ENCODE assay signal across 1 cellular context in the genomic region with DNA sequence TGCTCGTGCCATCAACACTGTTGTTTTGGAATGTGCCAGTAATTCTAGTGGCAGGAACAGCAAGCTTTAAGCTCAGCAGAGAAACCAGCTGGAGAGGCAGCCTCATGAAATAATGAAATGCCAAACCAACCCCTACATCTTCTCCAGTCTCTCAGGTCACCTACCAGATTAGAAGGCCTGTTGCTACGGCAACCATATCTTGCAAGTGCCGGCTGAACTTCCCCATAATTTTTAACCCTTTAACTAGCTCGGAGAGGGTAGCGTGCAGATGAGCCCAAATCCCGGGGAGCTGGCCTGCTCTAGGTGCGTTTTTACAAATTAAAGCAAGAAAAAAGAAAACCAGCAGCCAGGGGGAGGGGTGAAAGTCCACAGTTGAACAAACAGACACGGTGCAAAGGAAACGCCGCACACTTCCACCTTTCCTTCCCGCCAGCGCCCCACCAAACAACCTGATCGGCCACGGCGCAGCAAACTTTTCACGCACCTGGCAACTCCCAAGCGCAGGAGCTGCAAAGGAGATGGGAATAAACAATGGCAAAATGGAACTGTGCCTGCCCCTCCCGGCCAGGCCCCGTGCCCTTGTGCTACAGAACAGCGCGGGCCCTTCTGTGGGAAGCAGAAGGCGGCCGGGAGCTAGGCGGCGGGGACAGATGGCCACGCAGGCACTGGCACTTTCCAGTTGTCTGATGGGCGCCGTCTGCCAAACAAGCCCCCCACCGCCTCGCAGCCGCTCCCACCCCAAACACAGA.
TF ChIP-seq lines count a peak whose summit lies in the region.

No MANE protein-coding gene starts in this region.

TF ChIP-seq in HepG2, 621 proteins besides CTCF, POLR2A, EP300 and RAD21 (continued from another document and continues in another):
- TF ChIP-seq MAFK (conservative IDR thresholded peaks at IDR 0.05 in 1 of 2, IDR thresholded peaks at IDR 0.05 in 1 of 2; ENCODE audit: low read length in 2 of 2) (no peak), FOXA1 (IDR thresholded peaks at IDR 0.05) (no peak), FOXA1 (CRISPR knock-in tag; IDR thresholded peaks at IDR 0.05) (peak; percentile 60; the same call in 1 of the 2 replicates), RAD51 (IDR thresholded peaks at IDR 0.05; ENCODE audit: borderline replicate concordance) (no peak), GTF2F1 (IDR thresholded peaks at IDR 0.05; ENCODE audit: low read length) (no peak), SALL1 (CRISPR knock-in tag; IDR thresholded peaks at IDR 0.05) (peak; percentile 40; the same call in 1 of the 2 replicates), FOXP1 (IDR thresholded peaks at IDR 0.05) (no peak), FOXP1 (CRISPR knock-in tag; IDR thresholded peaks at IDR 0.05) (no peak), STAG1 (CRISPR knock-in tag; IDR thresholded peaks at IDR 0.05) (0 out of 2 replicates have a peak, but pooled peaks have one; percentile 15), SAP130 (CRISPR knock-in tag; IDR thresholded peaks at IDR 0.05; ENCODE audit: low read depth) (peak; percentile 47; the same call in 1 of the 2 replicates), ZNF552 (CRISPR knock-in tag; IDR thresholded peaks at IDR 0.05; ENCODE audit: borderline replicate concordance) (no peak), PHF21A (CRISPR knock-in tag; IDR thresholded peaks at IDR 0.05) (peak; percentile 53; the same call in 1 of the 2 replicates), CREM (IDR thresholded peaks at IDR 0.05) (peak; percentile 33; the same call in 1 of the 2 replicates), CREM (CRISPR knock-in tag; IDR thresholded peaks at IDR 0.05) (no peak), RARG (CRISPR knock-in tag; IDR thresholded peaks at IDR 0.05; ENCODE audit: low read depth) (no peak), IRX3 (CRISPR knock-in tag; IDR thresholded peaks at IDR 0.05; ENCODE audit: borderline replicate concordance, low read depth) (no peak), ZNF746 (CRISPR knock-in tag; IDR thresholded peaks at IDR 0.05) (0 out of 2 replicates have a peak, but pooled peaks have one; percentile 61), ZNF607 (CRISPR knock-in tag; IDR thresholded peaks at IDR 0.05; ENCODE audit: borderline replicate concordance) (peak; percentile 63; the same call in 1 of the 2 replicates), ZNF263 (CRISPR knock-in tag; IDR thresholded peaks at IDR 0.05) (0 out of 2 replicates have a peak, but pooled peaks have one; percentile 19), ZBTB1 (CRISPR knock-in tag; IDR thresholded peaks at IDR 0.05; ENCODE audit: borderline replicate concordance) (no peak), ISL2 (CRISPR knock-in tag; IDR thresholded peaks at IDR 0.05) (0 out of 2 replicates have a peak, but pooled peaks have one; percentile 41), MYNN (CRISPR knock-in tag; IDR thresholded peaks at IDR 0.05; ENCODE audit: low read depth) (no peak), CBFB (CRISPR knock-in tag; IDR thresholded peaks at IDR 0.05) (no peak), KDM2A (CRISPR knock-in tag; IDR thresholded peaks at IDR 0.05; ENCODE audit: borderline replicate concordance, low read depth) (peak; percentile 43), GATAD2A (CRISPR knock-in tag; IDR thresholded peaks at IDR 0.05) (peak; percentile 40), ZNF101 (CRISPR knock-in tag; IDR thresholded peaks at IDR 0.05; ENCODE audit: borderline replicate concordance, low read depth) (no peak), SRY (CRISPR knock-in tag; IDR thresholded peaks at IDR 0.05) (0 out of 2 replicates have a peak, but pooled peaks have one; percentile 21), FOXO1 (CRISPR knock-in tag; IDR thresholded peaks at IDR 0.05) (no peak), HNF4G (IDR thresholded peaks at IDR 0.05; ENCODE audit: borderline replicate concordance, low read depth, low read length) (peak; percentile 65; the same call in 1 of the 2 replicates), HNF4G (CRISPR knock-in tag; IDR thresholded peaks at IDR 0.05; ENCODE audit: borderline replicate concordance, low read depth) (peak; percentile 58; the same call in 1 of the 2 replicates), RELA (CRISPR knock-in tag; IDR thresholded peaks at IDR 0.05) (no peak), ZNF605 (CRISPR knock-in tag; IDR thresholded peaks at IDR 0.05) (no peak), NFYB (CRISPR knock-in tag; IDR thresholded peaks at IDR 0.05) (0 out of 2 replicates have a peak, but pooled peaks have one; percentile 21), HNRNPLL (IDR thresholded peaks at IDR 0.05; ENCODE audit: low read depth, low read length, poor library complexity, severe bottlenecking) (peak; percentile 70), HMGA1 (CRISPR knock-in tag; conservative IDR thresholded peaks at IDR 0.05) (no peak), ZFP36L2 (CRISPR knock-in tag; IDR thresholded peaks at IDR 0.05) (no peak)
- TF ChIP-seq, protein P1, sequence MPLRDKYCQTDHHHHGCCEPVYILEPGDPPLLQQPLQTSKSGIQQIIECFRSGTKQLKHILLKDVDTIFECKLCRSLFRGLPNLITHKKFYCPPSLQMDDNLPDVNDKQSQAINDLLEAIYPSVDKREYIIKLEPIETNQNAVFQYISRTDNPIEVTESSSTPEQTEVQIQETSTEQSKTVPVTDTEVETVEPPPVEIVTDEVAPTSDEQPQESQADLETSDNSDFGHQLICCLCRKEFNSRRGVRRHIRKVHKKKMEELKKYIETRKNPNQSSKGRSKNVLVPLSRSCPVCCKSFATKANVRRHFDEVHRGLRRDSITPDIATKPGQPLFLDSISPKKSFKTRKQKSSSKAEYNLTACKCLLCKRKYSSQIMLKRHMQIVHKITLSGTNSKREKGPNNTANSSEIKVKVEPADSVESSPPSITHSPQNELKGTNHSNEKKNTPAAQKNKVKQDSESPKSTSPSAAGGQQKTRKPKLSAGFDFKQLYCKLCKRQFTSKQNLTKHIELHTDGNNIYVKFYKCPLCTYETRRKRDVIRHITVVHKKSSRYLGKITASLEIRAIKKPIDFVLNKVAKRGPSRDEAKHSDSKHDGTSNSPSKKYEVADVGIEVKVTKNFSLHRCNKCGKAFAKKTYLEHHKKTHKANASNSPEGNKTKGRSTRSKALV (CRISPR knock-in tag; IDR thresholded peaks at IDR 0.05): peak; percentile 36; the same call in 1 of the 2 replicates
- TF ChIP-seq, protein P2, sequence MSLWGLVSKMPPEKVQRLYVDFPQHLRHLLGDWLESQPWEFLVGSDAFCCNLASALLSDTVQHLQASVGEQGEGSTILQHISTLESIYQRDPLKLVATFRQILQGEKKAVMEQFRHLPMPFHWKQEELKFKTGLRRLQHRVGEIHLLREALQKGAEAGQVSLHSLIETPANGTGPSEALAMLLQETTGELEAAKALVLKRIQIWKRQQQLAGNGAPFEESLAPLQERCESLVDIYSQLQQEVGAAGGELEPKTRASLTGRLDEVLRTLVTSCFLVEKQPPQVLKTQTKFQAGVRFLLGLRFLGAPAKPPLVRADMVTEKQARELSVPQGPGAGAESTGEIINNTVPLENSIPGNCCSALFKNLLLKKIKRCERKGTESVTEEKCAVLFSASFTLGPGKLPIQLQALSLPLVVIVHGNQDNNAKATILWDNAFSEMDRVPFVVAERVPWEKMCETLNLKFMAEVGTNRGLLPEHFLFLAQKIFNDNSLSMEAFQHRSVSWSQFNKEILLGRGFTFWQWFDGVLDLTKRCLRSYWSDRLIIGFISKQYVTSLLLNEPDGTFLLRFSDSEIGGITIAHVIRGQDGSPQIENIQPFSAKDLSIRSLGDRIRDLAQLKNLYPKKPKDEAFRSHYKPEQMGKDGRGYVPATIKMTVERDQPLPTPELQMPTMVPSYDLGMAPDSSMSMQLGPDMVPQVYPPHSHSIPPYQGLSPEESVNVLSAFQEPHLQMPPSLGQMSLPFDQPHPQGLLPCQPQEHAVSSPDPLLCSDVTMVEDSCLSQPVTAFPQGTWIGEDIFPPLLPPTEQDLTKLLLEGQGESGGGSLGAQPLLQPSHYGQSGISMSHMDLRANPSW (CRISPR knock-in tag; IDR thresholded peaks at IDR 0.05; ENCODE audit: borderline replicate concordance): 0 out of 2 replicates have a peak, but pooled peaks have one; percentile 42
- TF ChIP-seq, protein P3, sequence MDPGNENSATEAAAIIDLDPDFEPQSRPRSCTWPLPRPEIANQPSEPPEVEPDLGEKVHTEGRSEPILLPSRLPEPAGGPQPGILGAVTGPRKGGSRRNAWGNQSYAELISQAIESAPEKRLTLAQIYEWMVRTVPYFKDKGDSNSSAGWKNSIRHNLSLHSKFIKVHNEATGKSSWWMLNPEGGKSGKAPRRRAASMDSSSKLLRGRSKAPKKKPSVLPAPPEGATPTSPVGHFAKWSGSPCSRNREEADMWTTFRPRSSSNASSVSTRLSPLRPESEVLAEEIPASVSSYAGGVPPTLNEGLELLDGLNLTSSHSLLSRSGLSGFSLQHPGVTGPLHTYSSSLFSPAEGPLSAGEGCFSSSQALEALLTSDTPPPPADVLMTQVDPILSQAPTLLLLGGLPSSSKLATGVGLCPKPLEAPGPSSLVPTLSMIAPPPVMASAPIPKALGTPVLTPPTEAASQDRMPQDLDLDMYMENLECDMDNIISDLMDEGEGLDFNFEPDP (CRISPR knock-in tag; conservative IDR thresholded peaks at IDR 0.05): no peak
- TF ChIP-seq, protein P4, sequence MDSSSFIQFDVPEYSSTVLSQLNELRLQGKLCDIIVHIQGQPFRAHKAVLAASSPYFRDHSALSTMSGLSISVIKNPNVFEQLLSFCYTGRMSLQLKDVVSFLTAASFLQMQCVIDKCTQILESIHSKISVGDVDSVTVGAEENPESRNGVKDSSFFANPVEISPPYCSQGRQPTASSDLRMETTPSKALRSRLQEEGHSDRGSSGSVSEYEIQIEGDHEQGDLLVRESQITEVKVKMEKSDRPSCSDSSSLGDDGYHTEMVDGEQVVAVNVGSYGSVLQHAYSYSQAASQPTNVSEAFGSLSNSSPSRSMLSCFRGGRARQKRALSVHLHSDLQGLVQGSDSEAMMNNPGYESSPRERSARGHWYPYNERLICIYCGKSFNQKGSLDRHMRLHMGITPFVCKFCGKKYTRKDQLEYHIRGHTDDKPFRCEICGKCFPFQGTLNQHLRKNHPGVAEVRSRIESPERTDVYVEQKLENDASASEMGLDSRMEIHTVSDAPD (CRISPR knock-in tag; IDR thresholded peaks at IDR 0.05): no peak
- TF ChIP-seq, protein P5, sequence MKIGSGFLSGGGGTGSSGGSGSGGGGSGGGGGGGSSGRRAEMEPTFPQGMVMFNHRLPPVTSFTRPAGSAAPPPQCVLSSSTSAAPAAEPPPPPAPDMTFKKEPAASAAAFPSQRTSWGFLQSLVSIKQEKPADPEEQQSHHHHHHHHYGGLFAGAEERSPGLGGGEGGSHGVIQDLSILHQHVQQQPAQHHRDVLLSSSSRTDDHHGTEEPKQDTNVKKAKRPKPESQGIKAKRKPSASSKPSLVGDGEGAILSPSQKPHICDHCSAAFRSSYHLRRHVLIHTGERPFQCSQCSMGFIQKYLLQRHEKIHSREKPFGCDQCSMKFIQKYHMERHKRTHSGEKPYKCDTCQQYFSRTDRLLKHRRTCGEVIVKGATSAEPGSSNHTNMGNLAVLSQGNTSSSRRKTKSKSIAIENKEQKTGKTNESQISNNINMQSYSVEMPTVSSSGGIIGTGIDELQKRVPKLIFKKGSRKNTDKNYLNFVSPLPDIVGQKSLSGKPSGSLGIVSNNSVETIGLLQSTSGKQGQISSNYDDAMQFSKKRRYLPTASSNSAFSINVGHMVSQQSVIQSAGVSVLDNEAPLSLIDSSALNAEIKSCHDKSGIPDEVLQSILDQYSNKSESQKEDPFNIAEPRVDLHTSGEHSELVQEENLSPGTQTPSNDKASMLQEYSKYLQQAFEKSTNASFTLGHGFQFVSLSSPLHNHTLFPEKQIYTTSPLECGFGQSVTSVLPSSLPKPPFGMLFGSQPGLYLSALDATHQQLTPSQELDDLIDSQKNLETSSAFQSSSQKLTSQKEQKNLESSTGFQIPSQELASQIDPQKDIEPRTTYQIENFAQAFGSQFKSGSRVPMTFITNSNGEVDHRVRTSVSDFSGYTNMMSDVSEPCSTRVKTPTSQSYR (CRISPR knock-in tag; IDR thresholded peaks at IDR 0.05; ENCODE audit: borderline replicate concordance): peak; percentile 50; the same call in 1 of the 2 replicates
- TF ChIP-seq, protein P6, sequence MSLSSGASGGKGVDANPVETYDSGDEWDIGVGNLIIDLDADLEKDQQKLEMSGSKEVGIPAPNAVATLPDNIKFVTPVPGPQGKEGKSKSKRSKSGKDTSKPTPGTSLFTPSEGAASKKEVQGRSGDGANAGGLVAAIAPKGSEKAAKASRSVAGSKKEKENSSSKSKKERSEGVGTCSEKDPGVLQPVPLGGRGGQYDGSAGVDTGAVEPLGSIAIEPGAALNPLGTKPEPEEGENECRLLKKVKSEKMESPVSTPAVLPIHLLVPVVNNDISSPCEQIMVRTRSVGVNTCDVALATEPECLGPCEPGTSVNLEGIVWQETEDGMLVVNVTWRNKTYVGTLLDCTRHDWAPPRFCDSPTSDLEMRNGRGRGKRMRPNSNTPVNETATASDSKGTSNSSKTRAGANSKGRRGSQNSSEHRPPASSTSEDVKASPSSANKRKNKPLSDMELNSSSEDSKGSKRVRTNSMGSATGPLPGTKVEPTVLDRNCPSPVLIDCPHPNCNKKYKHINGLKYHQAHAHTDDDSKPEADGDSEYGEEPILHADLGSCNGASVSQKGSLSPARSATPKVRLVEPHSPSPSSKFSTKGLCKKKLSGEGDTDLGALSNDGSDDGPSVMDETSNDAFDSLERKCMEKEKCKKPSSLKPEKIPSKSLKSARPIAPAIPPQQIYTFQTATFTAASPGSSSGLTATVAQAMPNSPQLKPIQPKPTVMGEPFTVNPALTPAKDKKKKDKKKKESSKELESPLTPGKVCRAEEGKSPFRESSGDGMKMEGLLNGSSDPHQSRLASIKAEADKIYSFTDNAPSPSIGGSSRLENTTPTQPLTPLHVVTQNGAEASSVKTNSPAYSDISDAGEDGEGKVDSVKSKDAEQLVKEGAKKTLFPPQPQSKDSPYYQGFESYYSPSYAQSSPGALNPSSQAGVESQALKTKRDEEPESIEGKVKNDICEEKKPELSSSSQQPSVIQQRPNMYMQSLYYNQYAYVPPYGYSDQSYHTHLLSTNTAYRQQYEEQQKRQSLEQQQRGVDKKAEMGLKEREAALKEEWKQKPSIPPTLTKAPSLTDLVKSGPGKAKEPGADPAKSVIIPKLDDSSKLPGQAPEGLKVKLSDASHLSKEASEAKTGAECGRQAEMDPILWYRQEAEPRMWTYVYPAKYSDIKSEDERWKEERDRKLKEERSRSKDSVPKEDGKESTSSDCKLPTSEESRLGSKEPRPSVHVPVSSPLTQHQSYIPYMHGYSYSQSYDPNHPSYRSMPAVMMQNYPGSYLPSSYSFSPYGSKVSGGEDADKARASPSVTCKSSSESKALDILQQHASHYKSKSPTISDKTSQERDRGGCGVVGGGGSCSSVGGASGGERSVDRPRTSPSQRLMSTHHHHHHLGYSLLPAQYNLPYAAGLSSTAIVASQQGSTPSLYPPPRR (CRISPR knock-in tag; IDR thresholded peaks at IDR 0.05; ENCODE audit: borderline replicate concordance): no peak
- TF ChIP-seq, protein P7, sequence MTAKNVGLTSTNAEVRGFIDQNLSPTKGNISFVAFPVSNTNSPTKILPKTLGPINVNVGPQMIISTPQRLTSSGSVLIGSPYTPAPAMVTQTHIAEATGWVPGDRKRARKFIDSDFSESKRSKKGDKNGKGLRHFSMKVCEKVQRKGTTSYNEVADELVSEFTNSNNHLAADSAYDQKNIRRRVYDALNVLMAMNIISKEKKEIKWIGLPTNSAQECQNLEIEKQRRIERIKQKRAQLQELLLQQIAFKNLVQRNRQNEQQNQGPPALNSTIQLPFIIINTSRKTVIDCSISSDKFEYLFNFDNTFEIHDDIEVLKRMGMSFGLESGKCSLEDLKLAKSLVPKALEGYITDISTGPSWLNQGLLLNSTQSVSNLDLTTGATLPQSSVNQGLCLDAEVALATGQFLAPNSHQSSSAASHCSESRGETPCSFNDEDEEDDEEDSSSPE (CRISPR knock-in tag; IDR thresholded peaks at IDR 0.05): peak; percentile 68
- TF ChIP-seq, protein P8, sequence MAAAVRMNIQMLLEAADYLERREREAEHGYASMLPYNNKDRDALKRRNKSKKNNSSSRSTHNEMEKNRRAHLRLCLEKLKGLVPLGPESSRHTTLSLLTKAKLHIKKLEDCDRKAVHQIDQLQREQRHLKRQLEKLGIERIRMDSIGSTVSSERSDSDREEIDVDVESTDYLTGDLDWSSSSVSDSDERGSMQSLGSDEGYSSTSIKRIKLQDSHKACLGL (CRISPR knock-in tag; IDR thresholded peaks at IDR 0.05): 0 out of 2 replicates have a peak, but pooled peaks have one; percentile 19
